12 cellular contexts compared by ENCODE assay signal in the genomic region with DNA sequence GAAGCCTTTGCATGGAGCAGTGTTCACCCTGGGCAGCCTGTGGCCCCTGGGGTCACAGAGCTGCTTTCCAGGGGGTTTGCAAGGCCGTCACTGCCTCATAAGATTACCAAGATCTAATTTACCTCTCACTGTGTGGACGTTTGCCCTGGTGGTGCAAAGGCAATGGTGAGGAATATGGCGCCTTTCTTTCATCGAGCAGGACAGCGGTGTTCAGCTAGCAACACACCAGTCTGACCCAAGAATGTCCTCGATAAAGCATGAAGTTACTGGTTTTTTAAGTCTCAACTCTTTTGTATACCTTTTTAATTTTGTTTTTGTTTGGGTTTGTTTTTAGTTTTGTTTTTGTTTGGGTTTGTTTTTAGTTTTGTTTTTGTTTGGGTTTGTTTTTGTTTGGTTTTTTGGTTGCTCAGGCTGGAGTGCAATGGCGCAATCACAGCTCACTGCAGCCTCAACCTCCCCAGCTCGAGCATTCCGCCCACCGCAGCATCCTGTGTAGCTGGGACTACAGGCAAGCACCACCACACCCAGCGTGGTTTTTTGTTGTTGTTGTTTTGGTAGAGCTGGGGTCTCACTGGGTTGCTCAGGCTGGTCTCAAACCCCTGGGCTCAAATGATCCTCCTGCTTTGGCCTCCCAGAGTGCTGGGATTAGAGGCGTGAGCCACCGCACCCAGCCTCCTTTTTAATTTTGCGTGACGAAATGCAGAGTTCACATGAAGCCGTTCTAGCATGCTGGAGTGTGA. TPM values are rescaled to one million over a fixed set of nuclear protein-coding genes. Genes with fewer than 3 reads are reported as not detected.
DNase-seq lines count a peak whose midpoint lies in the region; ATAC-seq, FAIRE-seq and TF ChIP-seq lines count a peak whose summit lies in the region.
"Had no signal": no experiment of that assay in that cellular context is flagged by ENCODE, and none has a peak within 500 bp of the region (broad histone marks: within the 10 kb centered on the region; RNA-seq: fewer than 3 reads in every experiment).

No MANE protein-coding gene starts in this region.

- intact Hi-C loops in GM12878 (cut with micrococcal nuclease; ENCODE audit: unreplicated experiment) (no loop called here), kidney (cut with DNase I) (no loop called here)

- peak overlapping the region; percentile 36 for H3K9ac ChIP-seq in GM12878 (ENCODE audit: control insufficient read depth, insufficient read depth, low read length)
- no peak overlapping the region for H3K9ac ChIP-seq in kidney (ENCODE audit: low read length in 2 of 2)
- H3K9ac ChIP-seq: GM23248, SK-N-SH had no signal

- WGBS in GM12878 (ENCODE audit: insufficient coverage, insufficient replicate concordance, low lambda C conversion rate, missing lambda C conversion rate), result 18% methylated on average over 16 of the region's 16 CpGs

- no TSS peak for BruUV-seq in GM12878 (replicated peaks; lab: Mats Ljungman, UMichigan)

- TF ChIP-seq CTCF in GM12878 (IDR thresholded peaks at IDR 0.05 in 2 of 3, conservative IDR thresholded peaks at IDR 0.05 in 1 of 3; ENCODE audit: control insufficient read depth in 2 of 3, extremely low read depth in 1 of 3, insufficient read depth in 1 of 3, low read depth in 3 of 3, low read length in 3 of 3) (no peak), kidney (IDR thresholded peaks at IDR 0.05; ENCODE audit: borderline replicate concordance, extremely low read depth, insufficient read depth) (no peak)

- peak overlapping the region; percentile 48 for H3K4me3 ChIP-seq in CD8-positive, alpha-beta memory T cell (ENCODE audit: low read length)
- H3K4me3 ChIP-seq in GM12878 (peak overlapping the region; percentile 31; the same call in 1 of the 2 replicates), kidney (ENCODE audit: low read length in 2 of 2) (no peak overlapping the region)
- H3K4me3 ChIP-seq: GM23248, smooth muscle cell had no signal

- SMC1A ChIA-PET in GM12878 (lab: Charles Lee; ENCODE audit: uncharacterized antibody, unreplicated experiment), result interaction anchor here (1.1 to 4.0 kb wide), 4 partner anchors 10 to 112 kb away, joined by 3 to 24 read pairs (median 8); no protein-coding TSS in a partner anchor

- H3K9me3 ChIP-seq in CD8-positive, alpha-beta memory T cell (ENCODE audit: low read length), result no peaks in the 10 kb centered on the region
- no peaks in the 10 kb centered on the region for H3K9me3 ChIP-seq in GM12878 (replicated peaks; ENCODE audit: control insufficient read depth, insufficient read depth, low read length)
- no peaks in the 10 kb centered on the region for H3K9me3 ChIP-seq in kidney (ENCODE audit: control insufficient read depth in 1 of 2, low read length in 2 of 2)
- H3K9me3 ChIP-seq: SK-N-SH had no signal

- CTCF ChIA-PET in CD8-positive, alpha-beta memory T cell (lab: Charles Lee), result interaction anchor here (1.1 to 5.8 kb wide), 5 partner anchors 9 to 97 kb away, joined by 3 to 53 read pairs (median 5); no protein-coding TSS in a partner anchor
- CTCF ChIA-PET in activated CD4-positive, alpha-beta T cell treated with anti-CD3 and anti-CD28 coated beads, Interleukin-2, amount 10 ng/mL, durations not matched to agents 7 days and 5 days (lab: Charles Lee), result interaction anchor here (0.6 to 1.4 kb wide), 5 partner anchors 11 to 1586 kb away, joined by 3 read pairs; no protein-coding TSS in a partner anchor
- CTCF ChIA-PET in GM12878 (lab: Yijun Ruan, JAX), result interaction anchor here (1.2 to 1.7 kb wide), 3 partner anchors 10 to 49 kb away, joined by 3 to 6 read pairs (median 3); no protein-coding TSS in a partner anchor

- RAD21 ChIA-PET in GM12878 (lab: Charles Lee; ENCODE audit: unreplicated experiment), result interaction anchor here (1.1 to 4.0 kb wide), 2 partner anchors 9 to 25 kb away, joined by 4 to 24 read pairs; no protein-coding TSS in a partner anchor

- no peak for FAIRE-seq in GM12878 (lab: Jason Lieb, UNC)
- FAIRE-seq in kidney (lab: Jason Lieb, UNC), result no peak

- peaks cover 4 to 76% (median 14%) of the 10 kb centered on the region in 3 donors for H3K36me3 Mint-ChIP-seq in CD8-positive, alpha-beta memory T cell
- peaks cover 75% of the 10 kb centered on the region for H3K36me3 Mint-ChIP-seq in activated CD4-positive, alpha-beta T cell treated with anti-CD3 and anti-CD28 coated beads, Interleukin-2, amount 10 ng/mL, durations not matched to agents 7 days and 5 days (ENCODE audit: low read depth)

- H3K27ac ChIP-seq in CD8-positive, alpha-beta memory T cell (ENCODE audit: low read depth, low read length), result peak overlapping the region; percentile 96
- H3K27ac ChIP-seq in GM12878 (ENCODE audit: control insufficient read depth, insufficient read depth), result peak overlapping the region; percentile 71
- no peak overlapping the region for H3K27ac ChIP-seq in kidney (ENCODE audit: low read depth in 2 of 2, low read length in 2 of 2)
- H3K27ac ChIP-seq: GM23248 had no signal

- no peak for ATAC-seq in GM12878

- H3K27ac Mint-ChIP-seq in CD8-positive, alpha-beta memory T cell, result peak overlapping the region; percentile 96 to 100 (median 99)
- peak overlapping the region; percentile 100 for H3K27ac Mint-ChIP-seq in activated CD4-positive, alpha-beta T cell treated with anti-CD3 and anti-CD28 coated beads, Interleukin-2, amount 10 ng/mL, durations not matched to agents 7 days and 5 days

- no peaks in the 10 kb centered on the region for H3K36me3 ChIP-seq in CD8-positive, alpha-beta memory T cell (ENCODE audit: insufficient read depth, low read length)
- peaks cover 5 to 6% of the 10 kb centered on the region in 2 experiments; a peak in 3 of 4 replicates for H3K36me3 ChIP-seq in GM12878 (ENCODE audit: control insufficient read depth in 2 of 2, insufficient read depth in 2 of 2, low read length in 1 of 2)
- peaks cover 0 to 8% of the 10 kb centered on the region in 2 donors for H3K36me3 ChIP-seq in kidney (ENCODE audit: control insufficient read depth in 1 of 2, insufficient read depth in 2 of 2, low read length in 2 of 2)

- H3K4me2 ChIP-seq in GM12878 (ENCODE audit: control insufficient read depth, insufficient read depth), result peak overlapping the region; percentile 82
- H3K4me2 ChIP-seq: SK-N-SH, smooth muscle cell had no signal

- no peak overlapping the region for H2AFZ ChIP-seq in GM12878 (ENCODE audit: control insufficient read depth, low read depth, low read length)
- H2AFZ ChIP-seq: GM23248 had no signal

- no peaks in the 10 kb centered on the region for H3K9me3 Mint-ChIP-seq in CD8-positive, alpha-beta memory T cell
- H3K9me3 Mint-ChIP-seq in activated CD4-positive, alpha-beta T cell treated with anti-CD3 and anti-CD28 coated beads, Interleukin-2, amount 10 ng/mL, durations not matched to agents 7 days and 5 days, result no peaks in the 10 kb centered on the region

- H3K4me1 Mint-ChIP-seq in CD8-positive, alpha-beta memory T cell, result peaks cover 83 to 90% (median 85%) of the 10 kb centered on the region in 3 donors
- H3K4me1 Mint-ChIP-seq in activated CD4-positive, alpha-beta T cell treated with anti-CD3 and anti-CD28 coated beads, Interleukin-2, amount 10 ng/mL, durations not matched to agents 7 days and 5 days, result peaks cover 79% of the 10 kb centered on the region

- H3K4me1 ChIP-seq in CD8-positive, alpha-beta memory T cell (ENCODE audit: insufficient read depth, low read length), result peaks cover 79% of the 10 kb centered on the region
- H3K4me1 ChIP-seq in GM12878 (ENCODE audit: control insufficient read depth, insufficient read depth, low read length) (peaks cover 45% of the 10 kb centered on the region), kidney (ENCODE audit: control insufficient read depth in 1 of 2, insufficient read depth in 1 of 2, low read depth in 1 of 2, low read length in 2 of 2) (peaks cover 0 to under 1% of the 10 kb centered on the region in 2 donors)

- H3K79me2 ChIP-seq in GM12878 (ENCODE audit: control insufficient read depth, insufficient read depth, low read length), result peaks cover 96% of the 10 kb centered on the region

- peak; percentile 78 to 95 (median 86) for DNase-seq in CD8-positive, alpha-beta memory T cell
- peak; percentile 94 for DNase-seq in activated CD4-positive, alpha-beta T cell treated with anti-CD3 and anti-CD28 coated beads, Interleukin-2, amount 10 ng/mL, durations not matched to agents 7 days and 5 days
- DNase-seq in GM12878 (ENCODE audit: low read depth, low spot score), result no peak
- peak; percentile 49 for DNase-seq in stimulated activated CD4-positive, alpha-beta T cell treated with anti-CD3 and anti-CD28 coated beads, Interleukin-4, amount 100 ng/mL, for 1 hour
- DNase-seq in kidney, result no peak
- no peak for DNase-seq in NCI-H345 treated with DMSO at 0.1 percent for 48 hours (lab: John Stamatoyannopoulos, UW; ENCODE audit: unreplicated experiment)
- DNase-seq in NCI-H1048 (lab: John Stamatoyannopoulos, UW), result no peak
- DNase-seq in NCI-H2081 treated with DMSO at 0.1 percent for 48 hours (lab: John Stamatoyannopoulos, UW), result no peak
- DNase-seq: GM23248, NCI-H187 treated with DMSO at 0.1 percent for 48 hours, SK-N-SH had no signal

- no peak for TF ChIP-seq POLR2A in GM12878 (IDR thresholded peaks at IDR 0.05; ENCODE audit: low read depth, low read length)

- in situ Hi-C loops in GM12878 (cut with MboI), result no loop called here

- no peaks in the 10 kb centered on the region for H3K27me3 ChIP-seq in CD8-positive, alpha-beta memory T cell (ENCODE audit: insufficient read depth, low read length, poor library complexity, severe bottlenecking)
- H3K27me3 ChIP-seq in GM12878 (replicated peaks in 1 of 2; ENCODE audit: control insufficient read depth in 2 of 2, insufficient read depth in 2 of 2, low read length in 1 of 2), result no peaks in the 10 kb centered on the region

- POLR2A ChIA-PET in CD8-positive, alpha-beta memory T cell (lab: Charles Lee), result interaction anchor here (0.7 to 13.3 kb wide), 12 partner anchors 8 to 113 kb away, joined by 3 to 279 read pairs (median 4); no protein-coding TSS in a partner anchor
- POLR2A ChIA-PET in activated CD4-positive, alpha-beta T cell treated with anti-CD3 and anti-CD28 coated beads, Interleukin-2, amount 10 ng/mL, durations not matched to agents 7 days and 5 days (lab: Charles Lee), result interaction anchor here (1.9 kb wide), 1 partner anchor 9 kb away, joined by 14 read pairs; no protein-coding TSS in a partner anchor
- POLR2A ChIA-PET in GM12878 (lab: Charles Lee), result interaction anchor here (3.7 kb wide), 1 partner anchor 9 kb away, joined by 30 read pairs; no protein-coding TSS in a partner anchor

- peak overlapping the region; percentile 77 to 95 (median 90) for H3K4me3 Mint-ChIP-seq in CD8-positive, alpha-beta memory T cell
- H3K4me3 Mint-ChIP-seq in activated CD4-positive, alpha-beta T cell treated with anti-CD3 and anti-CD28 coated beads, Interleukin-2, amount 10 ng/mL, durations not matched to agents 7 days and 5 days, result peak overlapping the region; percentile 79

- TF ChIP-seq EP300 in GM12878 (IDR thresholded peaks at IDR 0.05; ENCODE audit: borderline replicate concordance in 1 of 2, control insufficient read depth in 1 of 2, low read depth in 2 of 2, low read length in 2 of 2), result no peak

- peaks cover 0 to 10% of the 10 kb centered on the region in 2 donors for H3K27me3 Mint-ChIP-seq in CD8-positive, alpha-beta memory T cell
- H3K27me3 Mint-ChIP-seq in activated CD4-positive, alpha-beta T cell treated with anti-CD3 and anti-CD28 coated beads, Interleukin-2, amount 10 ng/mL, durations not matched to agents 7 days and 5 days, result no peaks in the 10 kb centered on the region

- no peaks in the 10 kb centered on the region for H4K20me1 ChIP-seq in GM12878 (ENCODE audit: control insufficient read depth, insufficient read depth)

- no peak for TF ChIP-seq RAD21 in GM12878 (IDR thresholded peaks at IDR 0.05; ENCODE audit: insufficient read depth, low read depth, low read length)

RNA-seq across cellular contexts. Expression of a gene that starts 57.9 kb away (rescaled TPM):
- total RNA-seq in CD8-positive, alpha-beta memory T cell, result 100 to 1,000 TPM; 278 to 307 TPM
- polyA plus RNA-seq in CD8-positive, alpha-beta memory T cell, result 342 TPM
- total RNA-seq in activated CD4-positive, alpha-beta T cell treated with anti-CD3 and anti-CD28 coated beads, Interleukin-2, amount 10 ng/mL, durations not matched to agents 7 days and 5 days, result 100 to 1,000 TPM; 291 to 300 TPM
- total RNA-seq in GM12878 (2013; cell fraction: nucleolus; rRNA removed), result 233 and 280 TPM in 2 replicates
- total RNA-seq in GM12878 (2014; rRNA removed) (106 and 118 TPM in 2 replicates), GM12878 (2014; rRNA removed; fragmentation: Illumina TruSeq; extraction: Trizol) (133 and 135 TPM in 2 replicates), GM12878 (2021) (141 and 144 TPM in 2 replicates), kidney (129 TPM)
- polyA plus RNA-seq in GM12878 (2011; ENCODE audit: low read depth), result 130 TPM
- polyA plus RNA-seq in GM12878 (2011; rRNA removed) (132 and 194 TPM in 2 replicates), GM12878 (2014; fragmentation: Illumina TruSeq; extraction: Trizol) (145 and 187 TPM in 2 replicates), GM12878 (2014; fragmentation: Nextera tagmentation; extraction: Ambion mirVana) (100 to 1,000 TPM; 190 to 199 TPM), GM12878 (2014; rRNA removed) (93.1 and 111 TPM in 2 replicates), GM12878 (2016; fragmentation: Nextera tagmentation; extraction: Ambion mirVana) (100 to 1,000 TPM; 167 to 168 TPM), kidney (ENCODE audit: insufficient read depth, low read depth, low replicate concordance) (65.6 TPM)
- 61.5 and 81.4 TPM in 2 replicates for polyA plus RNA-seq in GM12878 (2011; cell fraction: cytosol; rRNA removed)
- polyA plus RNA-seq in GM12878 (2011; cell fraction: nucleus; rRNA removed), result 66.5 and 68.6 TPM in 2 replicates
- 92.9 and 105 TPM in 2 replicates for polyA plus RNA-seq in GM12878 (2012)
- 135 and 229 TPM in 2 replicates for polyA minus RNA-seq in GM12878 (2011; rRNA and poly(A)+ RNA removed)
- polyA minus RNA-seq in GM12878 (2011; cell fraction: cytosol; rRNA and poly(A)+ RNA removed), result 53.3 and 71.7 TPM in 2 replicates
- 71.0 and 107 TPM in 2 replicates for polyA minus RNA-seq in GM12878 (2011; cell fraction: nucleus; rRNA and poly(A)+ RNA removed)

Comparison
In these comparisons a context has a peak if more than half of its experiments do, and no peak if none do; other contexts are left out.
1. DNase-seq: peak in CD8-positive, alpha-beta memory T cell (5 of 5), activated CD4-positive, alpha-beta T cell treated with anti-CD3 and anti-CD28 coated beads, Interleukin-2, amount 10 ng/mL, durations not matched to agents 7 days and 5 days (single experiment) and stimulated activated CD4-positive, alpha-beta T cell treated with anti-CD3 and anti-CD28 coated beads, Interleukin-4, amount 100 ng/mL, for 1 hour (single experiment); none in GM12878 (single experiment), kidney (single experiment), NCI-H345 treated with DMSO at 0.1 percent for 48 hours (single experiment), NCI-H1048 (single experiment) and NCI-H2081 treated with DMSO at 0.1 percent for 48 hours (single experiment).
2. H3K27ac ChIP-seq: peak in CD8-positive, alpha-beta memory T cell (single experiment) and GM12878 (single experiment); none in kidney (0 of 2).
3. H3K4me3 ChIP-seq: peak in CD8-positive, alpha-beta memory T cell (single experiment) and GM12878 (single experiment); none in kidney (0 of 2).